ENCODE assay signal across 8 cellular contexts in the genomic region with DNA sequence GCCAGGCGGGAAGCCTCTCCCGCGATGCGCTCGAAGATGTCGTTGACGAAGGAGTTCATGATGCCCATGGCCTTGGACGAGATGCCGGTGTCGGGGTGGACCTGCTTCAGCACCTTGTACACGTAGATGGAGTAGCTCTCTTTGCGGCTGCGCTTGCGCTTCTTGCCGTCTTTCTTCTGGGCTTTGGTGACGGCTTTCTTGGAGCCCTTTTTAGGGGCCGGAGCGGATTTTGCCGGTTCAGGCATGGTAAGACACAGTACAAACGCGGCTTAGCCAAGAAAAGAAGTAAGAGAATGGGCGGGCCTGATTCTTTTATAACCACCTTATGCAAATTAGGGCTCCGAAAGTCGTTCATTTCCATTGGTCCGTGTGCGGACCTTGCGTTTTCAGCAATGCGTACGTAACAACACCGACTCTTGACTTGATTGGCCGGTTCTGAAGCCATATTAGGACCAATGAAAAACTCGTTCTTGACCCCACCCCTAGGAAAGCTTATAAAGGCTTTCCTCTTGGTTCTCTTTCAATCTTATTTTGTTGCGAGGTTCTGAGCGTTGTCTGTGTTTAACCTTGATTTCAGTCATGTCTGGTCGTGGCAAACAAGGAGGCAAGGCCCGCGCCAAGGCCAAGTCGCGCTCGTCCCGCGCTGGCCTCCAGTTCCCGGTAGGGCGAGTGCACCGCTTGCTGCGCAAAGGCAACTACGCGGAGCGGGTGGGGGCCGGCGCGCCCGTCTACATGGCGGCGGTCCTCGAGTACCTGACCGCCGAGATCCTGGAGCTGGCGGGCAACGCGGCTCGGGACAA. TPM values are rescaled to one million over a fixed set of nuclear protein-coding genes. Genes with fewer than 3 reads are reported as not detected.
DNase-seq lines count a peak whose midpoint lies in the region; ATAC-seq and TF ChIP-seq lines count a peak whose summit lies in the region.

No MANE protein-coding gene starts in this region.

- WGBS in GM23248 (ENCODE audit: low coverage in 1 of 2, low lambda C conversion rate in 2 of 2, missing lambda C conversion rate in 2 of 2), 2 experiments = 0 to 1% methylated on average over 50 to 61 of the region's 62 CpGs

- no peak for TF ChIP-seq CTCF in DOHH2 (IDR thresholded peaks at IDR 0.05; ENCODE audit: low read depth, low read length, poor library complexity, severe bottlenecking)
- TF ChIP-seq CTCF in Peyer's patch (IDR thresholded peaks at IDR 0.05) = peak in 2 of 6 experiments; percentile 20 to 26
- no peak for TF ChIP-seq CTCF in fibroblast of mammary gland (conservative IDR thresholded peaks at IDR 0.05; ENCODE audit: control insufficient read depth, insufficient read depth, low read depth, low read length)

- POLR2A ChIA-PET in naive thymus-derived CD4-positive, alpha-beta T cell (lab: Charles Lee) = interaction anchor here (0.6 to 9.2 kb wide), 54 partner anchors 7 to 1653 kb away, joined by 3 to 547 read pairs (median 6); partner anchors contain the start of genes ANP32E, APH1A, BOLA1 and ENSA

- H3K4me3 ChIP-seq in DOHH2 (ENCODE audit: low read length) (peak overlapping the region; percentile 84), GM23248 (peak overlapping the region; percentile 81), Karpas-422 (ENCODE audit: low read length) (peak overlapping the region; percentile 29; the same call in 1 of the 2 replicates), Peyer's patch (peak overlapping the region; percentile 61 to 78 (median 72)), fibroblast of mammary gland (ENCODE audit: control insufficient read depth, low read depth, low read length) (peak overlapping the region; percentile 82)
- peak overlapping the region; percentile 97 for H3K4me3 ChIP-seq in naive thymus-derived CD4-positive, alpha-beta T cell (ENCODE audit: low read length)

- no peaks in the 10 kb centered on the region for H3K9me3 Mint-ChIP-seq in naive thymus-derived CD4-positive, alpha-beta T cell
- no peaks in the 10 kb centered on the region for H3K9me3 Mint-ChIP-seq in stimulated activated memory B cell treated with anti-CD40 and anti-IgM and Interleukin-4, amounts not matched to agents 10 μg/mL and 1 μg/mL and 100 μg/mL, for 72 hours

- H3K27ac ChIP-seq in DOHH2 (ENCODE audit: low read depth, low read length) = peak overlapping the region; percentile 98
- peak overlapping the region; percentile 98 for H3K27ac ChIP-seq in GM23248
- H3K27ac ChIP-seq in Karpas-422 (ENCODE audit: low read length) = no peak overlapping the region
- H3K27ac ChIP-seq in Peyer's patch = peak overlapping the region; percentile 97 to 100 (median 98)
- H3K27ac ChIP-seq in naive thymus-derived CD4-positive, alpha-beta T cell (ENCODE audit: low read depth, low read length) = peak overlapping the region; percentile 93

- H3K36me3 ChIP-seq in DOHH2 (ENCODE audit: control insufficient read depth, low read length) = peaks cover 4% of the 10 kb centered on the region
- H3K36me3 ChIP-seq in GM23248 (ENCODE audit: low read depth) = no peaks in the 10 kb centered on the region
- H3K36me3 ChIP-seq in Karpas-422 (ENCODE audit: insufficient read depth, low read length) = no peaks in the 10 kb centered on the region; the same call in 1 of the 2 replicates
- no peaks in the 10 kb centered on the region for H3K36me3 ChIP-seq in Peyer's patch
- H3K36me3 ChIP-seq in naive thymus-derived CD4-positive, alpha-beta T cell (ENCODE audit: control insufficient read depth in 2 of 3, insufficient read depth in 3 of 3, low read length in 3 of 3) = no peaks in the 10 kb centered on the region

- H3K9ac ChIP-seq in GM23248 (peak overlapping the region; percentile 94), Karpas-422 (ENCODE audit: low read length) (no peak overlapping the region)

- TF ChIP-seq POLR2A in Peyer's patch (IDR thresholded peaks at IDR 0.05) = peak; percentile 100

- H4K20me1 ChIP-seq in DOHH2 (ENCODE audit: control insufficient read depth, insufficient read depth, low read depth, low read length) (no peaks in the 10 kb centered on the region), GM23248 (ENCODE audit: insufficient read depth) (no peaks in the 10 kb centered on the region), Karpas-422 (ENCODE audit: insufficient read depth, low read depth, low read length) (no peaks in the 10 kb centered on the region)

- intact Hi-C loops in naive thymus-derived CD4-positive, alpha-beta T cell (cut with micrococcal nuclease) = no loop called here

- H3F3A ChIP-seq in DOHH2 (ENCODE audit: control insufficient read depth, insufficient read depth) (peaks cover 42% of the 10 kb centered on the region), GM23248 (ENCODE audit: insufficient read depth) (peaks cover 33% of the 10 kb centered on the region)

- H3K9me2 ChIP-seq in DOHH2 (replicated peaks; ENCODE audit: control insufficient read depth, low read length) = no peaks in the 10 kb centered on the region
- H3K9me2 ChIP-seq in GM23248 (ENCODE audit: insufficient read depth) = no peaks in the 10 kb centered on the region
- no peaks in the 10 kb centered on the region for H3K9me2 ChIP-seq in Karpas-422 (replicated peaks; ENCODE audit: insufficient read depth, low read length)

- H3K36me3 Mint-ChIP-seq in naive thymus-derived CD4-positive, alpha-beta T cell = peaks cover 0 to 1% (median 0%) of the 10 kb centered on the region in 5 donors
- no peaks in the 10 kb centered on the region for H3K36me3 Mint-ChIP-seq in stimulated activated memory B cell treated with anti-CD40 and anti-IgM and Interleukin-4, amounts not matched to agents 10 μg/mL and 1 μg/mL and 100 μg/mL, for 72 hours

- no peak overlapping the region for H3K4me3 Mint-ChIP-seq in naive thymus-derived CD4-positive, alpha-beta T cell
- H3K4me3 Mint-ChIP-seq in stimulated activated memory B cell treated with anti-CD40 and anti-IgM and Interleukin-4, amounts not matched to agents 10 μg/mL and 1 μg/mL and 100 μg/mL, for 72 hours = no peak overlapping the region

- H3K27me3 ChIP-seq in DOHH2 (ENCODE audit: control insufficient read depth, low read length) = no peaks in the 10 kb centered on the region
- H3K27me3 ChIP-seq in GM23248 (replicated peaks; ENCODE audit: insufficient read depth) = no peaks in the 10 kb centered on the region
- H3K27me3 ChIP-seq in Karpas-422 (ENCODE audit: low read length) = no peaks in the 10 kb centered on the region
- no peaks in the 10 kb centered on the region for H3K27me3 ChIP-seq in Peyer's patch
- no peaks in the 10 kb centered on the region for H3K27me3 ChIP-seq in naive thymus-derived CD4-positive, alpha-beta T cell (ENCODE audit: control insufficient read depth in 2 of 2, insufficient read depth in 2 of 2, low read length in 2 of 2)

- H3K9me3 ChIP-seq in DOHH2 (ENCODE audit: control insufficient read depth, insufficient read depth, low read length) (no peaks in the 10 kb centered on the region), GM23248 (ENCODE audit: low read depth) (no peaks in the 10 kb centered on the region), Karpas-422 (ENCODE audit: low read length) (no peaks in the 10 kb centered on the region), Peyer's patch (no peaks in the 10 kb centered on the region)
- H3K9me3 ChIP-seq in naive thymus-derived CD4-positive, alpha-beta T cell (ENCODE audit: control insufficient read depth in 2 of 3, low read length in 3 of 3) = no peaks in the 10 kb centered on the region

- no peaks in the 10 kb centered on the region for H3K27me3 Mint-ChIP-seq in naive thymus-derived CD4-positive, alpha-beta T cell
- H3K27me3 Mint-ChIP-seq in stimulated activated memory B cell treated with anti-CD40 and anti-IgM and Interleukin-4, amounts not matched to agents 10 μg/mL and 1 μg/mL and 100 μg/mL, for 72 hours = no peaks in the 10 kb centered on the region

- H3K4me2 ChIP-seq in DOHH2 (ENCODE audit: low read length) = peak overlapping the region; percentile 92
- H3K4me2 ChIP-seq in GM23248 (ENCODE audit: unreplicated experiment) = peak overlapping the region; percentile 92
- peak overlapping the region; percentile 29 for H3K4me2 ChIP-seq in Karpas-422 (ENCODE audit: low read depth, low read length, poor library complexity, severe bottlenecking)

- DNase-seq in GM23248 (peak; percentile 99), Karpas-422 (peak; percentile 79), Peyer's patch (peak; percentile 85 to 94 (median 87)), activated T-helper 1 cell treated with Interleukin-2 at 50 U/mL for 16 hours (ENCODE audit: low read depth) (peak; percentile 69), fibroblast of mammary gland (ENCODE audit: low read depth) (peak; percentile 100)
- DNase-seq in naive thymus-derived CD4-positive, alpha-beta T cell = peak; percentile 71 to 98 (median 95)

- peaks cover 10 to 15% (median 12%) of the 10 kb centered on the region in 7 donors for H3K4me1 Mint-ChIP-seq in naive thymus-derived CD4-positive, alpha-beta T cell
- peaks cover 6% of the 10 kb centered on the region for H3K4me1 Mint-ChIP-seq in stimulated activated memory B cell treated with anti-CD40 and anti-IgM and Interleukin-4, amounts not matched to agents 10 μg/mL and 1 μg/mL and 100 μg/mL, for 72 hours

- H2AFZ ChIP-seq in GM23248 (no peak overlapping the region), Karpas-422 (ENCODE audit: low read length) (no peak overlapping the region)

- H3K4me1 ChIP-seq in DOHH2 (ENCODE audit: control insufficient read depth, low read length) = peaks cover 57% of the 10 kb centered on the region
- H3K4me1 ChIP-seq in GM23248 (ENCODE audit: insufficient read depth) = peaks cover 12% of the 10 kb centered on the region
- peaks cover 36% of the 10 kb centered on the region for H3K4me1 ChIP-seq in Karpas-422 (ENCODE audit: low read length)
- peaks cover 0 to 10% (median 0%) of the 10 kb centered on the region in 4 donors for H3K4me1 ChIP-seq in Peyer's patch
- peaks cover 17 to 28% of the 10 kb centered on the region in 2 donors for H3K4me1 ChIP-seq in naive thymus-derived CD4-positive, alpha-beta T cell (ENCODE audit: control insufficient read depth in 2 of 2, insufficient read depth in 2 of 2, low read length in 2 of 2)

- CTCF ChIA-PET in naive thymus-derived CD4-positive, alpha-beta T cell (lab: Charles Lee) = interaction anchor here (0.6 to 2.9 kb wide), 4 partner anchors 37 to 206 kb away, joined by 3 to 13 read pairs (median 3); no protein-coding TSS in a partner anchor

- H3K79me2 ChIP-seq in DOHH2 (ENCODE audit: control insufficient read depth, low read length) (no peaks in the 10 kb centered on the region), GM23248 (ENCODE audit: insufficient read depth) (peaks cover 28% of the 10 kb centered on the region), Karpas-422 (ENCODE audit: low read length) (no peaks in the 10 kb centered on the region)

- in situ Hi-C loops in GM23248 (cut with MboI) = no loop called here

- ATAC-seq in naive thymus-derived CD4-positive, alpha-beta T cell = peak; percentile 79
- peak; percentile 89 for ATAC-seq in stimulated activated memory B cell treated with anti-CD40 and anti-IgM and Interleukin-4, amounts not matched to agents 10 μg/mL and 1 μg/mL and 100 μg/mL, for 72 hours

- no peak overlapping the region for H3K27ac Mint-ChIP-seq in naive thymus-derived CD4-positive, alpha-beta T cell
- no peak overlapping the region for H3K27ac Mint-ChIP-seq in stimulated activated memory B cell treated with anti-CD40 and anti-IgM and Interleukin-4, amounts not matched to agents 10 μg/mL and 1 μg/mL and 100 μg/mL, for 72 hours

RNA-seq across cellular contexts. Expression of gene BOLA1, which starts 12.8 kb away (rescaled TPM):
- 12.3 and 16.4 TPM in 2 replicates for total RNA-seq in GM23248 (2014; rRNA removed; shearing (Covaris generic))
- polyA plus RNA-seq in GM23248 (2016; fragmentation: Nextera tagmentation; extraction: Ambion mirVana) = 18.6 and 20.1 TPM in 2 replicates
- 0.47 and 1.2 TPM in 2 replicates for total RNA-seq in Karpas-422 (2014; rRNA removed; shearing (Covaris generic); ENCODE audit: low replicate concordance)
- 10 to 100 TPM in 3 of 4 donors, 1 to 10 TPM in 1; 9.1 to 37.8 (median 22.1) TPM for total RNA-seq in Peyer's patch
- total RNA-seq in naive thymus-derived CD4-positive, alpha-beta T cell = 10 to 100 TPM in 3 of 5 experiments, 1 to 10 TPM in 2; 7.8 to 28.9 (median 18.2) TPM
- polyA plus RNA-seq in naive thymus-derived CD4-positive, alpha-beta T cell = 10 to 100 TPM; 38.2 to 50.9 TPM

RNA-seq across cellular contexts. Expression of gene SV2A, which starts 31.0 kb away (rescaled TPM):
- 0.51 and 1.1 TPM in 2 replicates for total RNA-seq in GM23248 (2014; rRNA removed; shearing (Covaris generic))
- 0.36 and 0.60 TPM in 2 replicates for polyA plus RNA-seq in GM23248 (2016; fragmentation: Nextera tagmentation; extraction: Ambion mirVana)
- total RNA-seq in Karpas-422 (2014; rRNA removed; shearing (Covaris generic); ENCODE audit: low replicate concordance) = not detected in 2 replicates
- 1 to 10 TPM in 3 of 4 donors, under 1 TPM in 1; 0.70 to 3.3 (median 2.2) TPM for total RNA-seq in Peyer's patch
- 10 to 100 TPM in 1 of 5 experiments, 1 to 10 TPM in 4; 2.6 to 18.8 (median 3.1) TPM for total RNA-seq in naive thymus-derived CD4-positive, alpha-beta T cell
- polyA plus RNA-seq in naive thymus-derived CD4-positive, alpha-beta T cell = 1 to 10 TPM; 1.3 to 2.1 TPM

RNA-seq across cellular contexts. Expression of gene SF3B4, which starts 41.0 kb away (rescaled TPM):
- 12.3 and 17.5 TPM in 2 replicates for total RNA-seq in GM23248 (2014; rRNA removed; shearing (Covaris generic))
- polyA plus RNA-seq in GM23248 (2016; fragmentation: Nextera tagmentation; extraction: Ambion mirVana) = 98.0 and 106 TPM in 2 replicates
- 10.9 and 18.8 TPM in 2 replicates for total RNA-seq in Karpas-422 (2014; rRNA removed; shearing (Covaris generic); ENCODE audit: low replicate concordance)
- 10 to 100 TPM; 21.0 to 32.2 (median 28.2) TPM for total RNA-seq in Peyer's patch
- 100 to 1,000 TPM in 1 of 5 experiments, 10 to 100 TPM in 4; 39.0 to 103 (median 43.4) TPM for total RNA-seq in naive thymus-derived CD4-positive, alpha-beta T cell
- polyA plus RNA-seq in naive thymus-derived CD4-positive, alpha-beta T cell = 100 to 1,000 TPM in 1 of 2 donors, 10 to 100 TPM in 1; 80.8 to 114 TPM

RNA-seq across cellular contexts. Expression of gene MTMR11, which starts 50.1 kb away (rescaled TPM):
- 7.7 and 13.1 TPM in 2 replicates for total RNA-seq in GM23248 (2014; rRNA removed; shearing (Covaris generic))
- polyA plus RNA-seq in GM23248 (2016; fragmentation: Nextera tagmentation; extraction: Ambion mirVana) = 11.9 and 12.4 TPM in 2 replicates
- total RNA-seq in Karpas-422 (2014; rRNA removed; shearing (Covaris generic); ENCODE audit: low replicate concordance) = not detected in 2 replicates
- 100 to 1,000 TPM in 3 of 4 donors, 10 to 100 TPM in 1; 47.9 to 210 (median 175) TPM for total RNA-seq in Peyer's patch
- total RNA-seq in naive thymus-derived CD4-positive, alpha-beta T cell = 10 to 100 TPM in 1 of 5 experiments, 1 to 10 TPM in 4; 1.2 to 14.2 (median 3.6) TPM
- not detected for polyA plus RNA-seq in naive thymus-derived CD4-positive, alpha-beta T cell

Comparison
In these comparisons a context has a peak if more than half of its experiments do, and no peak if none do; other contexts are left out.
1. H3K4me2 ChIP-seq: peak in every context shown above with its lines; median percentile 92 in DOHH2; 92 in GM23248; 29 in Karpas-422.
2. H3K4me3 ChIP-seq: peak in every context shown above with its lines; median percentile 97 in naive thymus-derived CD4-positive, alpha-beta T cell; 84 in DOHH2; 82 in fibroblast of mammary gland; 81 in GM23248; 72 in Peyer's patch; 29 in Karpas-422.